ENCODE assay signal across 13 cellular contexts in genomic region chr15:70473623-70474366, GRCh38.
DNase-seq lines count a peak whose midpoint lies in the region; ATAC-seq and TF ChIP-seq lines count a peak whose summit lies in the region.
"Had no signal": no experiment of that assay in that cellular context is flagged by ENCODE, and none has a peak within 500 bp of the region (broad histone marks: within the 10 kb centered on the region; RNA-seq: fewer than 3 reads in every experiment).

No MANE protein-coding gene starts in this region.

- H3K27me3 ChIP-seq in ACC112 (ENCODE audit: insufficient read depth, low read length), result no peaks in the 10 kb centered on the region
- H3K27me3 ChIP-seq: Peyer's patch had no signal

- H3K4me3 Mint-ChIP-seq in nephron, result peak overlapping the region in 1 of 3 experiments; percentile 11
- H3K4me3 Mint-ChIP-seq: type B pancreatic cell had no signal

- H2AFZ ChIP-seq in ACC112 (ENCODE audit: low read length, unreplicated experiment), result no peak overlapping the region

- H3K27me3 Mint-ChIP-seq in nephron (ENCODE audit: low read depth), result peaks cover 84% of the 10 kb centered on the region

- H3K4me1 Mint-ChIP-seq in nephron, result peaks cover 53% of the 10 kb centered on the region

- peaks cover 44% of the 10 kb centered on the region for H3K4me1 ChIP-seq in ACC112 (ENCODE audit: control insufficient read depth, insufficient read depth, low read length, unreplicated experiment)

- H3K9me3 Mint-ChIP-seq in nephron, result peaks cover 2% of the 10 kb centered on the region
- H3K9me3 Mint-ChIP-seq: IgD-negative memory B cell, type B pancreatic cell had no signal

- peak; percentile 48 to 70 for DNase-seq in cardiac fibroblast (ENCODE audit: low read depth in 2 of 2)
- no peak for DNase-seq in inferior parietal cortex (ENCODE audit: extremely low spot score)
- no peak for DNase-seq in germinal center (ENCODE audit: low spot score)
- DNase-seq: NCI-H2081 treated with DMSO at 0.1 percent for 48 hours had no signal

- no peak for ATAC-seq in HG03469 (IDR thresholded peaks at IDR 0.05; ENCODE audit: unreplicated experiment)
- ATAC-seq in GM21447 (IDR thresholded peaks at IDR 0.05; ENCODE audit: unreplicated experiment), result no peak

- peaks cover 2% of the 10 kb centered on the region for H3K36me3 Mint-ChIP-seq in nephron (ENCODE audit: low read depth)
- H3K36me3 Mint-ChIP-seq: IgD-negative memory B cell, type B pancreatic cell had no signal

- TF ChIP-seq CTCF in cardiac fibroblast (IDR thresholded peaks at IDR 0.05; ENCODE audit: low read depth, low read length) (no peak), nephron (IDR thresholded peaks at IDR 0.05; ENCODE audit: unreplicated experiment in 3 of 3) (no peak)

- no peaks in the 10 kb centered on the region for H3K9me3 ChIP-seq in KOPT-K1 (ENCODE audit: insufficient read depth, low read length, poor library complexity, severe bottlenecking)
- H3K9me3 ChIP-seq: Peyer's patch had no signal

- no peaks in the 10 kb centered on the region for H3K36me3 ChIP-seq in ACC112 (ENCODE audit: insufficient read depth, low read length)
- no peaks in the 10 kb centered on the region for H3K36me3 ChIP-seq in KOPT-K1 (ENCODE audit: insufficient read depth, low read length)
- H3K36me3 ChIP-seq: Peyer's patch had no signal

- H3K4me3 ChIP-seq in ACC112 (ENCODE audit: low read depth, low read length) (peak overlapping the region; percentile 56), cardiac fibroblast (replicated peaks in 1 of 2; ENCODE audit: low read depth in 2 of 2, low read length in 2 of 2) (no peak overlapping the region)
- H3K4me3 ChIP-seq: lung had no signal

- H3K27ac Mint-ChIP-seq in nephron, result peak overlapping the region in 2 of 3 experiments; percentile 63 to 81
- H3K27ac Mint-ChIP-seq: IgD-negative memory B cell, type B pancreatic cell had no signal

- peak overlapping the region; percentile 94 for H3K27ac ChIP-seq in ACC112 (ENCODE audit: low read depth, low read length)
- H3K27ac ChIP-seq in KOPT-K1 (ENCODE audit: low read depth, low read length, poor library complexity, severe bottlenecking), result peak overlapping the region; percentile 81

- no peaks in the 10 kb centered on the region for H3K79me2 ChIP-seq in ACC112 (ENCODE audit: control insufficient read depth, insufficient read depth, low read length, unreplicated experiment)

Comparison
In these comparisons a context has a peak if more than half of its experiments do, and no peak if none do; other contexts are left out.
1. DNase-seq: peak in cardiac fibroblast (2 of 2); none in inferior parietal cortex (single experiment) and germinal center (single experiment).